Comparison of ENCODE assay signal across 8 cellular contexts in genomic region chr10:99560277-99561126, GRCh38. TPM values are rescaled to one million over a fixed set of nuclear protein-coding genes. Genes with fewer than 3 reads are reported as not detected.
DNase-seq lines count a peak whose midpoint lies in the region; ATAC-seq, FAIRE-seq and TF ChIP-seq lines count a peak whose summit lies in the region.

No MANE protein-coding gene starts in this region.

- DNase-seq in DMS 273 (lab: John Stamatoyannopoulos, UW; ENCODE audit: unreplicated experiment) (peak; percentile 69), HL-60 (ENCODE audit: low read depth in 1 of 2, low spot score in 1 of 2) (peak in 1 of 2 experiments; percentile 49), RWPE1 (ENCODE audit: low spot score) (peak; percentile 67), amygdala (lab: John Stamatoyannopoulos, UW) (peak in 30 of 56 donors; percentile 1 to 65 (median 11)), keratinocyte (ENCODE audit: low read depth, low spot score) (no peak)
- DNase-seq in stimulated activated CD8-positive, alpha-beta memory T cell treated with anti-CD3 and anti-CD28 coated beads, Interleukin-4, amount 100 ng/mL, for 1 hour (ENCODE audit: low read depth in 2 of 2, low spot score in 1 of 2), result peak; percentile 11 to 17

- no peak for ATAC-seq in GM18909 (IDR thresholded peaks at IDR 0.05; ENCODE audit: poor library complexity, unreplicated experiment)
- ATAC-seq in GM18868 (IDR thresholded peaks at IDR 0.05; ENCODE audit: unreplicated experiment), result no peak

- no peaks in the 10 kb centered on the region for H4K20me1 ChIP-seq in keratinocyte (ENCODE audit: control insufficient read depth, extremely low read depth, insufficient read depth, low read length)

- CTCF ChIA-PET in RWPE1 (lab: Yijun Ruan, JAX), result interaction anchor here (0.6 to 2.8 kb wide), 24 partner anchors 9 to 773 kb away, joined by 3 to 17 read pairs (median 4); no protein-coding TSS in a partner anchor

- H3K27ac ChIP-seq in HL-60 (replicated peaks), result no peak overlapping the region
- H3K27ac ChIP-seq in RWPE1, result no peak overlapping the region
- no peak overlapping the region for H3K27ac ChIP-seq in keratinocyte (ENCODE audit: control insufficient read depth, insufficient read depth, low read length)

- no peak overlapping the region for H2AFZ ChIP-seq in keratinocyte (ENCODE audit: control insufficient read depth, low read length)

- H3K9me3 ChIP-seq in keratinocyte (ENCODE audit: control insufficient read depth, low read depth, low read length), result no peaks in the 10 kb centered on the region

- no peaks in the 10 kb centered on the region for H3K79me2 ChIP-seq in keratinocyte (ENCODE audit: control insufficient read depth, insufficient read depth, low read length)

- TF ChIP-seq CTCF in HL-60 (IDR thresholded peaks at IDR 0.05; ENCODE audit: insufficient read depth, low read length), result peak; percentile 44
- peak; percentile 73 for TF ChIP-seq CTCF in RWPE1 (conservative IDR thresholded peaks at IDR 0.05; ENCODE audit: low read depth)
- TF ChIP-seq CTCF in keratinocyte (optimal IDR thresholded peaks at IDR 0.05 in 1 of 3, IDR thresholded peaks at IDR 0.05 in 1 of 3, conservative IDR thresholded peaks at IDR 0.05 in 1 of 3; ENCODE audit: extremely low read depth in 1 of 3, insufficient read depth in 2 of 3, low read length in 3 of 3), result peak; percentile 68 to 74 (median 69)

- H3K27me3 ChIP-seq in HL-60 (ENCODE audit: insufficient read depth, poor library complexity, severe bottlenecking), result peaks cover 5% of the 10 kb centered on the region
- no peaks in the 10 kb centered on the region for H3K27me3 ChIP-seq in keratinocyte (ENCODE audit: control insufficient read depth, extremely low read depth, insufficient read depth, low read length)

- H3K4me3 ChIP-seq in HL-60 (replicated peaks; ENCODE audit: insufficient read depth, low read length), result no peak overlapping the region
- H3K4me3 ChIP-seq in keratinocyte (ENCODE audit: control insufficient read depth in 2 of 3, extremely low read depth in 1 of 3, insufficient read depth in 2 of 3, low read depth in 1 of 3, low read length in 3 of 3), result no peak overlapping the region

- no peak overlapping the region for H3K4me2 ChIP-seq in keratinocyte (ENCODE audit: control insufficient read depth, extremely low read depth, insufficient read depth, low read depth, low read length)

- no peaks in the 10 kb centered on the region for H3K4me1 ChIP-seq in keratinocyte (ENCODE audit: control insufficient read depth, extremely low read depth, insufficient read depth, low read length)

- peak; percentile 89 for FAIRE-seq in keratinocyte (lab: Jason Lieb, UNC)

- POLR2A ChIA-PET in RWPE1 (lab: Yijun Ruan, JAX; ENCODE audit: low non-redundant PET), result no interaction called here

- no peaks in the 10 kb centered on the region for H3K36me3 ChIP-seq in keratinocyte (ENCODE audit: control insufficient read depth in 2 of 2, extremely low read depth in 1 of 2, insufficient read depth in 2 of 2, low read length in 2 of 2)

- H3K9ac ChIP-seq in keratinocyte (ENCODE audit: control insufficient read depth, extremely low read depth, insufficient read depth, low read length), result no peak overlapping the region

- H3K9me1 ChIP-seq in keratinocyte (ENCODE audit: control insufficient read depth, extremely low read depth, insufficient read depth, low read length), result no peaks in the 10 kb centered on the region

- dilution Hi-C loops in keratinocyte (cut with MboI; ENCODE audit: extremely low pct_ligation_motif_present, low sequenced_read_pairs), result no loop called here

RNA-seq across cellular contexts. Expression of gene NKX2-3, which starts 27.8 kb away (rescaled TPM):
- polyA plus RNA-seq in keratinocyte, result not detected in 3 replicates
- not detected for polyA plus RNA-seq in keratinocyte (2011; ENCODE audit: low read depth)
- polyA plus RNA-seq in keratinocyte (2011; cell fraction: cytosol; rRNA removed), result not detected in 2 replicates
- not detected in 2 replicates for polyA plus RNA-seq in keratinocyte (2011; cell fraction: nucleus; rRNA removed)
- not detected in 2 replicates for polyA plus RNA-seq in keratinocyte (2012; ENCODE audit: low replicate concordance)
- not detected in 3 replicates for polyA minus RNA-seq in keratinocyte
- polyA minus RNA-seq in keratinocyte (2011; cell fraction: cytosol; rRNA and poly(A)+ RNA removed), result not detected
- polyA minus RNA-seq in keratinocyte (2011; cell fraction: nucleus; rRNA and poly(A)+ RNA removed), result not detected in 2 replicates

RNA-seq across cellular contexts. Expression of gene SLC25A28, which starts 59.7 kb away (rescaled TPM):
- polyA plus RNA-seq in keratinocyte, result 35.7 to 70.4 TPM (median 52.3 TPM) in 3 replicates
- 38.6 TPM for polyA plus RNA-seq in keratinocyte (2011; ENCODE audit: low read depth)
- 32.3 and 32.7 TPM in 2 replicates for polyA plus RNA-seq in keratinocyte (2011; cell fraction: cytosol; rRNA removed)
- polyA plus RNA-seq in keratinocyte (2011; cell fraction: nucleus; rRNA removed), result 127 and 163 TPM in 2 replicates
- polyA plus RNA-seq in keratinocyte (2012; ENCODE audit: low replicate concordance), result 25.9 and 43.2 TPM in 2 replicates
- polyA minus RNA-seq in keratinocyte, result 34.9 to 50.0 TPM (median 40.9 TPM) in 3 replicates
- 29.9 TPM for polyA minus RNA-seq in keratinocyte (2011; cell fraction: cytosol; rRNA and poly(A)+ RNA removed)
- 21.9 and 32.6 TPM in 2 replicates for polyA minus RNA-seq in keratinocyte (2011; cell fraction: nucleus; rRNA and poly(A)+ RNA removed)
